In the genomic region with DNA sequence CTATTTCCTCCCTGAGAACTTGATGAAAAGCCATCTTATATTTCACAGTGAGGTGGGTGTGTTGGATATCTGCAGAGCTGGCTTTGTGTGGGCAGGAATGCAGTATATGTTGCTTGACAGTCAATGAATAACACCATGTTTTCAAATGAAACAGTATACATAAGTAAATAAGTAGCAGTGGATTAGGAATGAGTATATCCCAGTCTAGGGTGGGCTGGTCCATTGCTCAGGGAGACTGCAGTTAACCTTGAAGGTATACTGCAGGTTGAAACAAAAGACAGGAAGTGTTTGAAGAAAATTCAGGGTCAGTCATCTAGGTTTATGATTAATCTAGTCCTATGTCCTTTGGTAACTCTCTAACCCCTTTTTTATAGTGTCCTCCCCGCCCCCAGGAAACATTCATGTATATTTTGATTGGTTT, we compare ENCODE assay signal across 8 cellular contexts. TPM values are rescaled to one million over a fixed set of nuclear protein-coding genes. Genes with fewer than 3 reads are reported as not detected.
A peak's percentile ranks its signal among the peaks of the same experiment; 100 is the strongest.
DNase-seq lines count a peak whose midpoint lies in the region; ATAC-seq and TF ChIP-seq lines count a peak whose summit lies in the region.

No MANE protein-coding gene starts in this region.

- ATAC-seq in HG02884 (IDR thresholded peaks at IDR 0.05; ENCODE audit: unreplicated experiment) (no peak), GM21619 (IDR thresholded peaks at IDR 0.05; ENCODE audit: unreplicated experiment) (no peak)

- H3K27me3 ChIP-seq in ACC112 (ENCODE audit: insufficient read depth, low read length) (no peaks in the 10 kb centered on the region), breast epithelium (no peaks in the 10 kb centered on the region), mucosa of rectum (ENCODE audit: control insufficient read depth in 2 of 2, insufficient read depth in 2 of 2, low read length in 2 of 2) (no peaks in the 10 kb centered on the region)

- TF ChIP-seq POLR2A in breast epithelium (IDR thresholded peaks at IDR 0.05), result no peak

- H3K36me3 ChIP-seq in ACC112 (ENCODE audit: insufficient read depth, low read length) (no peaks in the 10 kb centered on the region), breast epithelium (no peaks in the 10 kb centered on the region), mucosa of rectum (ENCODE audit: control insufficient read depth in 2 of 2, insufficient read depth in 2 of 2, low read length in 2 of 2) (peaks cover 0 to 3% of the 10 kb centered on the region in 2 donors)

- H3K79me2 ChIP-seq in ACC112 (ENCODE audit: control insufficient read depth, insufficient read depth, low read length, unreplicated experiment), result peaks cover 70% of the 10 kb centered on the region

- DNase-seq in HFF-Myc (ENCODE audit: extremely low read depth, low read depth), result no peak
- DNase-seq in breast epithelium (ENCODE audit: low spot score in 2 of 2), result no peak
- DNase-seq in AG20443 (ENCODE audit: low spot score), result no peak
- no peak for DNase-seq in HuH-7 (ENCODE audit: low spot score)

- TF ChIP-seq CTCF in HFF-Myc (IDR thresholded peaks at IDR 0.05; ENCODE audit: low read depth, low read length, missing control alignments) (no peak), breast epithelium (IDR thresholded peaks at IDR 0.05) (no peak)

- H3K4me1 ChIP-seq in ACC112 (ENCODE audit: control insufficient read depth, insufficient read depth, low read length, unreplicated experiment) (peaks cover 59% of the 10 kb centered on the region), breast epithelium (peaks cover 0 to 24% of the 10 kb centered on the region in 2 donors), mucosa of rectum (ENCODE audit: control insufficient read depth in 2 of 2, insufficient read depth in 2 of 2, low read length in 2 of 2) (peaks cover 36 to 41% of the 10 kb centered on the region in 2 donors)

- peak overlapping the region; percentile 99 for H3K9ac ChIP-seq in mucosa of rectum (ENCODE audit: low read depth in 1 of 2, low read length in 2 of 2)

- H3K4me3 ChIP-seq in ACC112 (ENCODE audit: low read depth, low read length) (peak overlapping the region; percentile 98), HFF-Myc (replicated peaks; ENCODE audit: low read depth, low read length) (peak overlapping the region; percentile 74), breast epithelium (peak overlapping the region; percentile 81 to 97 (median 97)), mucosa of rectum (ENCODE audit: low read length in 2 of 2) (peak overlapping the region; percentile 91 to 97)

- H3K9me3 ChIP-seq in breast epithelium (no peaks in the 10 kb centered on the region), mucosa of rectum (ENCODE audit: control insufficient read depth in 2 of 2, low read length in 2 of 2) (no peaks in the 10 kb centered on the region)

- H2AFZ ChIP-seq in ACC112 (ENCODE audit: low read length, unreplicated experiment), result no peak overlapping the region

- intact Hi-C loops in breast epithelium (cut with DNase I; ENCODE audit: low total_unique reads), result loop anchor here (10.0 kb wide), 1 partner anchor 68 kb away; no protein-coding TSS in a partner anchor

- H3K27ac ChIP-seq in ACC112 (ENCODE audit: low read depth, low read length) (peak overlapping the region; percentile 94), breast epithelium (no peak overlapping the region), mucosa of rectum (ENCODE audit: low read depth in 2 of 2, low read length in 2 of 2) (peak overlapping the region; percentile 95 to 99)

RNA-seq across cellular contexts. Expression of a gene that starts 1.0 kb away (rescaled TPM):
- total RNA-seq in breast epithelium, result 10 to 100 TPM; 24.1 to 30.4 (median 25.9) TPM

Comparison
In these comparisons a context has a peak if more than half of its experiments do, and no peak if none do; other contexts are left out.
1. H3K27ac ChIP-seq: peak in ACC112 (single experiment) and mucosa of rectum (2 of 2); none in breast epithelium (0 of 2).
2. Peak in every context shown above with its lines, with median percentiles within 50 percentile points of each other: H3K4me3 ChIP-seq.